Comparison of ENCODE assay signal across 1 cellular context in genomic region chr15:59622289-59622688, GRCh38.
TF ChIP-seq lines count a peak whose summit lies in the region.

No MANE protein-coding gene starts in this region.

TF ChIP-seq in HepG2, 621 proteins besides CTCF, POLR2A, EP300 and RAD21 (continued from another document):
- no peak for TF ChIP-seq ZNF501 (CRISPR knock-in tag; IDR thresholded peaks at IDR 0.05)
- no peak for TF ChIP-seq ARNTL (CRISPR knock-in tag; IDR thresholded peaks at IDR 0.05)
- TF ChIP-seq SALL1 (CRISPR knock-in tag; IDR thresholded peaks at IDR 0.05) = peak; percentile 47
- TF ChIP-seq KDM1A (CRISPR knock-in tag; IDR thresholded peaks at IDR 0.05) = no peak
- no peak for TF ChIP-seq ZBTB7B (CRISPR knock-in tag; IDR thresholded peaks at IDR 0.05)
- no peak for TF ChIP-seq JDP2 (CRISPR knock-in tag; IDR thresholded peaks at IDR 0.05; ENCODE audit: borderline replicate concordance)
- peak; percentile 76 for TF ChIP-seq FOSL2 (CRISPR knock-in tag; IDR thresholded peaks at IDR 0.05)
- TF ChIP-seq PHB2 (IDR thresholded peaks at IDR 0.05; ENCODE audit: partially characterized antibody) = no peak
- TF ChIP-seq MAFK (conservative IDR thresholded peaks at IDR 0.05 in 1 of 2, IDR thresholded peaks at IDR 0.05 in 1 of 2; ENCODE audit: low read length in 2 of 2) = no peak
- TF ChIP-seq PBX2 (CRISPR knock-in tag; IDR thresholded peaks at IDR 0.05) = no peak
- no peak for TF ChIP-seq HOXA3 (CRISPR knock-in tag; IDR thresholded peaks at IDR 0.05)
- no peak for TF ChIP-seq RFX1 (IDR thresholded peaks at IDR 0.05)
- TF ChIP-seq ZNF784 (CRISPR knock-in tag; IDR thresholded peaks at IDR 0.05; ENCODE audit: borderline replicate concordance) = no peak
- TF ChIP-seq, protein P1, sequence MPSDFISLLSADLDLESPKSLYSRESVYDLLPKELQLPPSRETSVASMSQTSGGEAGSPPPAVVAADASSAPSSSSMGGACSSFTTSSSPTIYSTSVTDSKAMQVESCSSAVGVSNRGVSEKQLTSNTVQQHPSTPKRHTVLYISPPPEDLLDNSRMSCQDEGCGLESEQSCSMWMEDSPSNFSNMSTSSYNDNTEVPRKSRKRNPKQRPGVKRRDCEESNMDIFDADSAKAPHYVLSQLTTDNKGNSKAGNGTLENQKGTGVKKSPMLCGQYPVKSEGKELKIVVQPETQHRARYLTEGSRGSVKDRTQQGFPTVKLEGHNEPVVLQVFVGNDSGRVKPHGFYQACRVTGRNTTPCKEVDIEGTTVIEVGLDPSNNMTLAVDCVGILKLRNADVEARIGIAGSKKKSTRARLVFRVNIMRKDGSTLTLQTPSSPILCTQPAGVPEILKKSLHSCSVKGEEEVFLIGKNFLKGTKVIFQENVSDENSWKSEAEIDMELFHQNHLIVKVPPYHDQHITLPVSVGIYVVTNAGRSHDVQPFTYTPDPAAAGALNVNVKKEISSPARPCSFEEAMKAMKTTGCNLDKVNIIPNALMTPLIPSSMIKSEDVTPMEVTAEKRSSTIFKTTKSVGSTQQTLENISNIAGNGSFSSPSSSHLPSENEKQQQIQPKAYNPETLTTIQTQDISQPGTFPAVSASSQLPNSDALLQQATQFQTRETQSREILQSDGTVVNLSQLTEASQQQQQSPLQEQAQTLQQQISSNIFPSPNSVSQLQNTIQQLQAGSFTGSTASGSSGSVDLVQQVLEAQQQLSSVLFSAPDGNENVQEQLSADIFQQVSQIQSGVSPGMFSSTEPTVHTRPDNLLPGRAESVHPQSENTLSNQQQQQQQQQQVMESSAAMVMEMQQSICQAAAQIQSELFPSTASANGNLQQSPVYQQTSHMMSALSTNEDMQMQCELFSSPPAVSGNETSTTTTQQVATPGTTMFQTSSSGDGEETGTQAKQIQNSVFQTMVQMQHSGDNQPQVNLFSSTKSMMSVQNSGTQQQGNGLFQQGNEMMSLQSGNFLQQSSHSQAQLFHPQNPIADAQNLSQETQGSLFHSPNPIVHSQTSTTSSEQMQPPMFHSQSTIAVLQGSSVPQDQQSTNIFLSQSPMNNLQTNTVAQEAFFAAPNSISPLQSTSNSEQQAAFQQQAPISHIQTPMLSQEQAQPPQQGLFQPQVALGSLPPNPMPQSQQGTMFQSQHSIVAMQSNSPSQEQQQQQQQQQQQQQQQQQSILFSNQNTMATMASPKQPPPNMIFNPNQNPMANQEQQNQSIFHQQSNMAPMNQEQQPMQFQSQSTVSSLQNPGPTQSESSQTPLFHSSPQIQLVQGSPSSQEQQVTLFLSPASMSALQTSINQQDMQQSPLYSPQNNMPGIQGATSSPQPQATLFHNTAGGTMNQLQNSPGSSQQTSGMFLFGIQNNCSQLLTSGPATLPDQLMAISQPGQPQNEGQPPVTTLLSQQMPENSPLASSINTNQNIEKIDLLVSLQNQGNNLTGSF (CRISPR knock-in tag; IDR thresholded peaks at IDR 0.05) = no peak
- no peak for TF ChIP-seq JUND (CRISPR knock-in tag; IDR thresholded peaks at IDR 0.05)
- TF ChIP-seq JUN (CRISPR knock-in tag; IDR thresholded peaks at IDR 0.05) = no peak
- no peak for TF ChIP-seq ZNF776 (CRISPR knock-in tag; IDR thresholded peaks at IDR 0.05)
- no peak for TF ChIP-seq ATF7-NPFF (CRISPR knock-in tag; IDR thresholded peaks at IDR 0.05; ENCODE audit: low read depth)
- TF ChIP-seq FUBP1 (CRISPR knock-in tag; IDR thresholded peaks at IDR 0.05; ENCODE audit: borderline replicate concordance) = no peak
- no peak for TF ChIP-seq ZNF121 (CRISPR knock-in tag; IDR thresholded peaks at IDR 0.05)
- TF ChIP-seq, protein P2, sequence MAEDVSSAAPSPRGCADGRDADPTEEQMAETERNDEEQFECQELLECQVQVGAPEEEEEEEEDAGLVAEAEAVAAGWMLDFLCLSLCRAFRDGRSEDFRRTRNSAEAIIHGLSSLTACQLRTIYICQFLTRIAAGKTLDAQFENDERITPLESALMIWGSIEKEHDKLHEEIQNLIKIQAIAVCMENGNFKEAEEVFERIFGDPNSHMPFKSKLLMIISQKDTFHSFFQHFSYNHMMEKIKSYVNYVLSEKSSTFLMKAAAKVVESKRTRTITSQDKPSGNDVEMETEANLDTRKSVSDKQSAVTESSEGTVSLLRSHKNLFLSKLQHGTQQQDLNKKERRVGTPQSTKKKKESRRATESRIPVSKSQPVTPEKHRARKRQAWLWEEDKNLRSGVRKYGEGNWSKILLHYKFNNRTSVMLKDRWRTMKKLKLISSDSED (CRISPR knock-in tag; IDR thresholded peaks at IDR 0.05) = no peak
- TF ChIP-seq ZBTB8A (CRISPR knock-in tag; IDR thresholded peaks at IDR 0.05; ENCODE audit: borderline replicate concordance, low read depth) = no peak
- no peak for TF ChIP-seq SNAI1 (CRISPR knock-in tag; IDR thresholded peaks at IDR 0.05; ENCODE audit: borderline replicate concordance)
- no peak for TF ChIP-seq RFXANK (CRISPR knock-in tag; IDR thresholded peaks at IDR 0.05)
- TF ChIP-seq SUZ12 (IDR thresholded peaks at IDR 0.05; ENCODE audit: low read depth, low read length) = no peak
- 0 out of 2 replicates have a peak, but pooled peaks have one; percentile 16 for TF ChIP-seq MIXL1 (CRISPR knock-in tag; IDR thresholded peaks at IDR 0.05)
- TF ChIP-seq PRDM10 (CRISPR knock-in tag; IDR thresholded peaks at IDR 0.05; ENCODE audit: low read depth) = no peak
- TF ChIP-seq, protein P3, sequence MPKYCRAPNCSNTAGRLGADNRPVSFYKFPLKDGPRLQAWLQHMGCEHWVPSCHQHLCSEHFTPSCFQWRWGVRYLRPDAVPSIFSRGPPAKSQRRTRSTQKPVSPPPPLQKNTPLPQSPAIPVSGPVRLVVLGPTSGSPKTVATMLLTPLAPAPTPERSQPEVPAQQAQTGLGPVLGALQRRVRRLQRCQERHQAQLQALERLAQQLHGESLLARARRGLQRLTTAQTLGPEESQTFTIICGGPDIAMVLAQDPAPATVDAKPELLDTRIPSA (CRISPR knock-in tag; IDR thresholded peaks at IDR 0.05; ENCODE audit: borderline replicate concordance) = no peak
- no peak for TF ChIP-seq ZNF3 (CRISPR knock-in tag; IDR thresholded peaks at IDR 0.05)
- no peak for TF ChIP-seq PRPF4 (IDR thresholded peaks at IDR 0.05; ENCODE audit: low read depth, low read length, poor library complexity, severe bottlenecking)
- no peak for TF ChIP-seq NFRKB (IDR thresholded peaks at IDR 0.05)
- no peak for TF ChIP-seq TRIM24 (CRISPR knock-in tag; IDR thresholded peaks at IDR 0.05)
- TF ChIP-seq FOXP1 (IDR thresholded peaks at IDR 0.05) = no peak
- peak; percentile 51; the same call in 1 of the 2 replicates for TF ChIP-seq FOXP1 (CRISPR knock-in tag; IDR thresholded peaks at IDR 0.05)
- 0 out of 2 replicates have a peak, but pooled peaks have one; percentile 27 for TF ChIP-seq FOXO1 (CRISPR knock-in tag; IDR thresholded peaks at IDR 0.05)
- peak; percentile 54; the same call in 1 of the 2 replicates for TF ChIP-seq MIER3 (CRISPR knock-in tag; IDR thresholded peaks at IDR 0.05; ENCODE audit: borderline replicate concordance)
- TF ChIP-seq, protein P4, sequence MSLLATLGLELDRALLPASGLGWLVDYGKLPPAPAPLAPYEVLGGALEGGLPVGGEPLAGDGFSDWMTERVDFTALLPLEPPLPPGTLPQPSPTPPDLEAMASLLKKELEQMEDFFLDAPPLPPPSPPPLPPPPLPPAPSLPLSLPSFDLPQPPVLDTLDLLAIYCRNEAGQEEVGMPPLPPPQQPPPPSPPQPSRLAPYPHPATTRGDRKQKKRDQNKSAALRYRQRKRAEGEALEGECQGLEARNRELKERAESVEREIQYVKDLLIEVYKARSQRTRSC (CRISPR knock-in tag; IDR thresholded peaks at IDR 0.05; ENCODE audit: low read depth) = no peak
- no peak for TF ChIP-seq SALL2 (CRISPR knock-in tag; IDR thresholded peaks at IDR 0.05)
- no peak for TF ChIP-seq TAF15 (IDR thresholded peaks at IDR 0.05; ENCODE audit: low read depth, low read length, poor library complexity, severe bottlenecking)
